In the genomic region with DNA sequence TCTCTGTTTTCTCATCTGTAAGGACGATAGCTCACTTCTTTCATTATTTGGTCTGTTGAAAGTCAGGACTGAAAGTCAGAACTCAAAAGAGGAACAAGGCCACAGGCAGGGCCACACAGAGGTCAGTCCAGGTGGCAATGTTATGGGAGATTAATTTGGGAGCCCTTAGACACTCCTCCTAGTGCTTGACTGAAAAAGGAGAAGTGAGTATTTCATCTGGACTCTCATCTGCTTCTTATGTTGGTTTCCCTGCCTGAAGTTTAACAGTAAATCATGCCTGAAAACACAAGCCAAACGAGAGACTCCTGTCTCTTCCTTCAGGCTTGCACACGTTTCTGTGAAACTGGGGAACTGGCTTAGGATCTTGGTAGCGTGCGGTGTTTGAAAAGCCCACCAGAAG, we compare ENCODE assay signal across 12 cellular contexts.
A peak's percentile ranks its signal among the peaks of the same experiment; 100 is the strongest.
DNase-seq lines count a peak whose midpoint lies in the region; ATAC-seq and TF ChIP-seq lines count a peak whose summit lies in the region.
"Had no signal": no experiment of that assay in that cellular context is flagged by ENCODE, and none has a peak within 500 bp of the region (broad histone marks: within the 10 kb centered on the region; RNA-seq: fewer than 3 reads in every experiment).

No MANE protein-coding gene starts in this region.

- CTCF ChIA-PET in GM10248 (lab: Yijun Ruan, JAX) = interaction anchor here (0.8 to 2.3 kb wide), 13 partner anchors 11 to 258 kb away, joined by 3 to 9 read pairs (median 3); no protein-coding TSS in a partner anchor

- POLR2A ChIA-PET in GM10248 (lab: Yijun Ruan, JAX) = interaction anchor here (0.9 kb wide), 1 partner anchor 10 kb away, joined by 3 read pairs; no protein-coding TSS in a partner anchor

- peaks cover 34% of the 10 kb centered on the region for H3K9me3 ChIP-seq in OCI-LY3 (ENCODE audit: insufficient read depth, low read length)

- DNase-seq in GM10248 (ENCODE audit: extremely low spot score) (peak; percentile 81), amygdala (lab: John Stamatoyannopoulos, UW) (no peak), dermis blood vessel endothelial cell (no peak), mucosa of gallbladder (ENCODE audit: low spot score) (no peak), HUDEP-2 (lab: John Stamatoyannopoulos, UW; ENCODE audit: unreplicated experiment in 76 of 76) (no peak)
- DNase-seq: activated CD8-positive, alpha-beta T cell treated with anti-CD3 and anti-CD28 coated beads, Interleukin-2, amount 10 ng/mL, durations not matched to agents 7 days and 5 days; NCI-H524 had no signal

- H3K4me3 ChIP-seq in OCI-LY3 (ENCODE audit: low read length) = peak overlapping the region; percentile 11; the same call in 1 of the 2 replicates
- H3K4me3 ChIP-seq: hepatocyte had no signal

- ATAC-seq in GM19455 (IDR thresholded peaks at IDR 0.05; ENCODE audit: unreplicated experiment) (peak; percentile 77), HG03064 (IDR thresholded peaks at IDR 0.05; ENCODE audit: low read depth, unreplicated experiment) (peak; percentile 69)
- ATAC-seq: activated CD8-positive, alpha-beta T cell treated with anti-CD3 and anti-CD28 coated beads, Interleukin-2, amount 10 ng/mL, durations not matched to agents 7 days and 5 days had no signal

- H4K20me1 ChIP-seq in OCI-LY3 (ENCODE audit: insufficient read depth, low read length) = no peaks in the 10 kb centered on the region

- peak overlapping the region; percentile 99 for H3K27ac ChIP-seq in OCI-LY3 (ENCODE audit: low read length)
- H3K27ac ChIP-seq: hepatocyte, parathyroid adenoma had no signal

- H2AFZ ChIP-seq in OCI-LY3 (ENCODE audit: low read depth, low read length) = no peak overlapping the region
- H2AFZ ChIP-seq: hepatocyte, parathyroid adenoma had no signal

- no peak for TF ChIP-seq CTCF in GM10248 (IDR thresholded peaks at IDR 0.05; ENCODE audit: control extremely low read depth, extremely low read depth, low read depth, missing control alignments)
- TF ChIP-seq CTCF in OCI-LY3 (IDR thresholded peaks at IDR 0.05; ENCODE audit: low read depth, low read length) = no peak

- peaks cover 39% of the 10 kb centered on the region for H3K36me3 ChIP-seq in OCI-LY3 (replicated peaks; ENCODE audit: low read depth, low read length)

- H3K4me2 ChIP-seq in OCI-LY3 (ENCODE audit: low read length) = peak overlapping the region; percentile 62
- H3K4me2 ChIP-seq: hepatocyte had no signal

- H3K79me2 ChIP-seq in OCI-LY3 (ENCODE audit: low read length) = no peaks in the 10 kb centered on the region
- H3K79me2 ChIP-seq: hepatocyte, parathyroid adenoma had no signal

- H3K4me1 ChIP-seq in OCI-LY3 (ENCODE audit: low read length) = peaks cover 58% of the 10 kb centered on the region
- H3K4me1 ChIP-seq: parathyroid adenoma had no signal

- no peaks in the 10 kb centered on the region for H3K27me3 ChIP-seq in OCI-LY3 (ENCODE audit: low read depth, low read length)
- H3K27me3 ChIP-seq: hepatocyte had no signal

- H3K9ac ChIP-seq in OCI-LY3 (ENCODE audit: low read length) = peak overlapping the region; percentile 90
- H3K9ac ChIP-seq: parathyroid adenoma had no signal
